23 cellular contexts compared by ENCODE assay signal in genomic region chr17:51083976-51084375, GRCh38.
"Had no signal": no experiment of that assay in that cellular context is flagged by ENCODE, and none has a peak within 500 bp of the region (broad histone marks: within the 10 kb centered on the region; RNA-seq: fewer than 3 reads in every experiment).

No MANE protein-coding gene starts in this region.

- ATAC-seq: activated CD8-positive, alpha-beta T cell treated with anti-CD3 and anti-CD28 coated beads, Interleukin-2, amount 10 ng/mL, durations not matched to agents 7 days and 5 days; activated naive CD4-positive, alpha-beta T cell treated with anti-CD3 and anti-CD28 coated beads, Interleukin-2, amount 50 U/mL, for 72 hours; esophagus mucosa; gastrocnemius medialis; naive thymus-derived CD8-positive, alpha-beta T cell; pancreas; psoas muscle had no signal

- H3K4me3 ChIP-seq: ascending aorta, gastrocnemius medialis, left ventricle myocardium inferior, pancreas, psoas muscle, right atrium auricular region, spleen, thyroid gland had no signal

- H3K9me3 Mint-ChIP-seq: activated naive CD4-positive, alpha-beta T cell treated with anti-CD3 and anti-CD28 coated beads, Interleukin-2, amount 50 U/mL, for 72 hours; naive thymus-derived CD8-positive, alpha-beta T cell had no signal

- H3K27me3 Mint-ChIP-seq: naive thymus-derived CD8-positive, alpha-beta T cell had no signal

- H3K27ac ChIP-seq: ascending aorta, gastrocnemius medialis, left ventricle myocardium inferior, pancreas, psoas muscle, right atrium auricular region, spleen, thyroid gland, WERI-Rb-1 had no signal

- H3K4me3 Mint-ChIP-seq: activated CD8-positive, alpha-beta T cell treated with anti-CD3 and anti-CD28 coated beads, Interleukin-2, amount 10 ng/mL, durations not matched to agents 7 days and 5 days; naive thymus-derived CD8-positive, alpha-beta T cell had no signal

- DNase-seq: activated CD4-positive, alpha-beta T cell treated with anti-CD3 and anti-CD28 coated beads, Interleukin-2, amount 50 U/mL, for 1 hour; activated CD4-positive, CD25-positive, alpha-beta regulatory T cell treated with anti-CD3 and anti-CD28 coated beads, Interleukin-2, amount 50 U/mL, for 72 hours; activated CD8-positive, alpha-beta T cell treated with anti-CD3 and anti-CD28 coated beads, Interleukin-2, amount 10 ng/mL, durations not matched to agents 7 days and 5 days; activated gamma-delta T cell treated with Interleukin-2 at 50 U/mL for 16 hours; brain microvascular endothelial cell; caudate nucleus; effector memory CD4-positive, alpha-beta T cell; gastrocnemius medialis; hippocampal formation; left ventricle myocardium inferior; naive thymus-derived CD8-positive, alpha-beta T cell; pancreas; psoas muscle; spleen; stimulated activated CD4-positive, alpha-beta T cell treated with anti-CD3 and anti-CD28 coated beads, Interleukin-4, amount 100 ng/mL, for 24 hours; stimulated activated naive CD4-positive, alpha-beta T cell treated with Interleukin-2 at 50 U/mL for 16 hours; substantia nigra; thyroid gland; WERI-Rb-1 had no signal

- H3K9me3 ChIP-seq: ascending aorta, gastrocnemius medialis, left ventricle myocardium inferior, pancreas, psoas muscle, right atrium auricular region, spleen, thyroid gland had no signal

- H3K27me3 ChIP-seq: ascending aorta, brain microvascular endothelial cell, gastrocnemius medialis, pancreas, right atrium auricular region, spleen, thyroid gland had no signal

- H3K36me3 ChIP-seq: brain microvascular endothelial cell had no signal

- H3K27ac Mint-ChIP-seq: activated CD8-positive, alpha-beta T cell treated with anti-CD3 and anti-CD28 coated beads, Interleukin-2, amount 10 ng/mL, durations not matched to agents 7 days and 5 days; activated naive CD4-positive, alpha-beta T cell treated with anti-CD3 and anti-CD28 coated beads, Interleukin-2, amount 50 U/mL, for 72 hours had no signal
